8 cellular contexts compared by ENCODE assay signal in genomic region chr14:22084393-22085281, GRCh38.
DNase-seq lines count a peak whose midpoint lies in the region; ATAC-seq and TF ChIP-seq lines count a peak whose summit lies in the region.

No MANE protein-coding gene starts in this region.

- no peak for TF ChIP-seq EP300 in tibial nerve (IDR thresholded peaks at IDR 0.05)

- H3K9me3 ChIP-seq in tibial nerve, result no peaks in the 10 kb centered on the region

- H3K36me3 ChIP-seq in GM23338 (ENCODE audit: insufficient read depth), result no peaks in the 10 kb centered on the region
- H3K36me3 ChIP-seq in tibial nerve, result no peaks in the 10 kb centered on the region

- H3K27me3 ChIP-seq in GM23338 (ENCODE audit: insufficient read depth) (no peaks in the 10 kb centered on the region), tibial nerve (no peaks in the 10 kb centered on the region)

- H2AFZ ChIP-seq in GM23338, result no peak overlapping the region; the same call in 1 of the 2 replicates

- H4K20me1 ChIP-seq in GM23338 (replicated peaks; ENCODE audit: insufficient read depth), result no peaks in the 10 kb centered on the region

- no peak overlapping the region for H3K4me3 Mint-ChIP-seq in GM23338

- no peaks in the 10 kb centered on the region for H3F3A ChIP-seq in GM23338 (replicated peaks; ENCODE audit: low read depth)

- H3K36me3 Mint-ChIP-seq in GM23338 (ENCODE audit: low read depth), result no peaks in the 10 kb centered on the region

- H3K27me3 Mint-ChIP-seq in GM23338 (ENCODE audit: insufficient read depth, low read depth, poor library complexity), result no peaks in the 10 kb centered on the region

- H3K9me2 ChIP-seq in GM23338 (ENCODE audit: insufficient read depth), result no peaks in the 10 kb centered on the region

- H3K4me1 Mint-ChIP-seq in GM23338, result peaks cover 7% of the 10 kb centered on the region; the same call in 2 of the 3 replicates

- peak; percentile 38 for DNase-seq in D341Med (ENCODE audit: low spot score)
- peak; percentile 83 for DNase-seq in GM23338 (ENCODE audit: low spot score)
- DNase-seq in NCI-H345 (lab: John Stamatoyannopoulos, UW), result peak; percentile 19
- DNase-seq in astrocyte of the spinal cord (ENCODE audit: low read depth, low spot score), result peak; percentile 69
- DNase-seq in kidney glomerular epithelial cell (lab: John Stamatoyannopoulos, UW), result peak; percentile 52
- peak in 1 of 2 donors; percentile 64 for DNase-seq in tibial nerve (ENCODE audit: low spot score in 2 of 2)
- no peak for DNase-seq in NCI-H1048 (lab: John Stamatoyannopoulos, UW)

- TF ChIP-seq CTCF in GM23338 (conservative IDR thresholded peaks at IDR 0.05; ENCODE audit: low read depth in 2 of 2) (peak; percentile 51 to 83), astrocyte of the spinal cord (IDR thresholded peaks at IDR 0.05; ENCODE audit: low read depth, low read length) (peak; percentile 77), tibial nerve (IDR thresholded peaks at IDR 0.05) (peak; percentile 61 to 77 (median 66))

- TF ChIP-seq POLR2A in tibial nerve (IDR thresholded peaks at IDR 0.05), result no peak

- H3K27ac Mint-ChIP-seq in GM23338, result no peak overlapping the region

- H3K4me1 ChIP-seq in GM23338 (ENCODE audit: insufficient read depth) (0 out of 2 replicates have a peak, but pooled peaks cover 4% of the 10 kb centered on the region), tibial nerve (peaks cover 0 to 14% (median 3%) of the 10 kb centered on the region in 4 donors)

- H3K79me2 ChIP-seq in GM23338 (replicated peaks; ENCODE audit: insufficient read depth), result no peaks in the 10 kb centered on the region

- in situ Hi-C loops in astrocyte of the spinal cord (cut with HindIII; ENCODE audit: low sequenced_read_pairs), result no loop called here

- WGBS in tibial nerve, 2 donors, result 46 to 49% methylated on average over 6 of the region's 6 CpGs

- H3K9me3 Mint-ChIP-seq in GM23338, result no peaks in the 10 kb centered on the region; the same call in 2 of the 3 replicates

- ATAC-seq in GM23338 (peak; percentile 57; the same call in 2 of the 3 replicates), GM21423 (IDR thresholded peaks at IDR 0.05; ENCODE audit: unreplicated experiment) (no peak)

- H3K4me3 ChIP-seq in GM23338 (no peak overlapping the region), astrocyte of the spinal cord (ENCODE audit: low read depth, low read length) (no peak overlapping the region), tibial nerve (no peak overlapping the region)

- no peak overlapping the region for H3K4me2 ChIP-seq in GM23338

- no peak overlapping the region for H3K27ac ChIP-seq in GM23338 (ENCODE audit: low read depth)
- peak overlapping the region in 1 of 4 donors; percentile 82 for H3K27ac ChIP-seq in tibial nerve

TF ChIP-seq in GM23338, 12 proteins besides CTCF, POLR2A, EP300 and RAD21:
- TF ChIP-seq CREB1 (CRISPR knock-in tag; IDR thresholded peaks at IDR 0.05; ENCODE audit: low read depth) (no peak), POLR2AphosphoS5 (IDR thresholded peaks at IDR 0.05; ENCODE audit: low read depth) (no peak), EZH2phosphoT487 (IDR thresholded peaks at IDR 0.05; ENCODE audit: unreplicated experiment) (no peak), JUNB (IDR thresholded peaks at IDR 0.05; ENCODE audit: unreplicated experiment) (no peak), REST (IDR thresholded peaks at IDR 0.05; ENCODE audit: unreplicated experiment) (no peak), ZNF462 (CRISPR knock-in tag; IDR thresholded peaks at IDR 0.05) (no peak), NANOG (IDR thresholded peaks at IDR 0.05; ENCODE audit: borderline replicate concordance) (no peak)
